26 cellular contexts compared by ENCODE assay signal in genomic region chr10:49111320-49111698, GRCh38. TPM values are rescaled to one million over a fixed set of nuclear protein-coding genes. Genes with fewer than 3 reads are reported as not detected.
"Had no signal": no experiment of that assay in that cellular context is flagged by ENCODE, and none has a peak within 500 bp of the region (broad histone marks: within the 10 kb centered on the region; RNA-seq: fewer than 3 reads in every experiment).

No MANE protein-coding gene starts in this region.

- ATAC-seq: activated CD8-positive, alpha-beta T cell treated with anti-CD3 and anti-CD28 coated beads, Interleukin-2, amount 10 ng/mL, durations not matched to agents 7 days and 5 days; K562; SK-N-SH treated with all-trans-retinoic acid at 6 μM for 48 hours; WTC11 had no signal

- H3K27ac ChIP-seq: RWPE1, SJSA1 had no signal

- H3K4me3 ChIP-seq: K562, Peyer's patch, SJSA1 had no signal

- H3K36me3 ChIP-seq: Peyer's patch had no signal

- H3K27me3 ChIP-seq: adrenal gland, Peyer's patch, SJSA1 had no signal

- H3K9me3 ChIP-seq: adrenal gland, Peyer's patch, SJSA1 had no signal

- DNase-seq: activated CD4-positive, alpha-beta T cell treated with anti-CD3 and anti-CD28 coated beads for 48 hours; activated CD4-positive, alpha-beta T cell treated with anti-CD3 and anti-CD28 coated beads, Interleukin-2, amount 50 U/mL, for 4 hours; activated CD4-positive, CD25-positive, alpha-beta regulatory T cell treated with anti-CD3 and anti-CD28 coated beads, Interleukin-2, amount 50 U/mL, for 72 hours; activated CD8-positive, alpha-beta memory T cell treated with anti-CD3 and anti-CD28 coated beads, Interleukin-2, amount 50 U/mL, for 48 hours; activated CD8-positive, alpha-beta T cell treated with anti-CD3 and anti-CD28 coated beads, Interleukin-2, amount 10 ng/mL, durations not matched to agents 7 days and 5 days; activated naive CD4-positive, alpha-beta T cell treated with anti-CD3 and anti-CD28 coated beads, Interleukin-2, amount 50 U/mL, for 16 hours; activated naive CD8-positive, alpha-beta T cell treated with anti-CD3 and anti-CD28 coated beads, Interleukin-2, amount 10 ng/mL, durations not matched to agents 7 days and 5 days; activated T-cell treated with anti-CD3 and anti-CD28 coated beads, Interleukin-2, amount 50 U/mL, for 1 hour; adrenal gland; anterior cingulate cortex; Karpas-422; NCI-H1105 treated with DMSO at 0.1 percent for 48 hours; NCI-H1436 treated with DMSO at 0.1 percent for 48 hours; NCI-H187; NCI-H2081; NCI-H446; NCI-H524; Peyer's patch; SHP77; SW 1271 had no signal

RNA-seq across cellular contexts. Expression of gene VSTM4, which starts 4.0 kb away (rescaled TPM):
- total RNA-seq: activated CD8-positive, alpha-beta T cell treated with anti-CD3 and anti-CD28 coated beads, Interleukin-2, amount 10 ng/mL, durations not matched to agents 7 days and 5 days; activated naive CD8-positive, alpha-beta T cell treated with anti-CD3 and anti-CD28 coated beads, Interleukin-2, amount 10 ng/mL, durations not matched to agents 7 days and 5 days had no signal

RNA-seq across cellular contexts. Expression of gene FAM170B, which starts 22.5 kb away (rescaled TPM):
- total RNA-seq: activated CD8-positive, alpha-beta T cell treated with anti-CD3 and anti-CD28 coated beads, Interleukin-2, amount 10 ng/mL, durations not matched to agents 7 days and 5 days; activated naive CD8-positive, alpha-beta T cell treated with anti-CD3 and anti-CD28 coated beads, Interleukin-2, amount 10 ng/mL, durations not matched to agents 7 days and 5 days; adrenal gland; Peyer's patch; SJSA1; T-helper 1 cell treated with Interleukin-12 subunit alpha and Interleukin-12 subunit beta and Interleukin-4 antibody, amounts not matched to agents 30 ng/mL and 1 ng/mL, for 36 hours; WTC11 had no signal
